Comparison of ENCODE assay signal across 8 cellular contexts in genomic region chr10:71569775-71570588, GRCh38.
A peak's percentile ranks its signal among the peaks of the same experiment; 100 is the strongest.
DNase-seq lines count a peak whose midpoint lies in the region; ATAC-seq and TF ChIP-seq lines count a peak whose summit lies in the region.

No MANE protein-coding gene starts in this region.

- peaks cover 56% of the 10 kb centered on the region for H3K4me1 Mint-ChIP-seq in brain

- no peak overlapping the region for H3K27ac ChIP-seq in DOHH2 (ENCODE audit: low read depth, low read length)

- no peaks in the 10 kb centered on the region for H3K36me3 ChIP-seq in DOHH2 (ENCODE audit: control insufficient read depth, low read length)
- no peaks in the 10 kb centered on the region for H3K36me3 ChIP-seq in iPS-15b (ENCODE audit: control insufficient read depth, insufficient read depth, low read length)

- no peaks in the 10 kb centered on the region for H3F3A ChIP-seq in DOHH2 (ENCODE audit: control insufficient read depth, insufficient read depth)

- H3K27ac Mint-ChIP-seq in brain = peak overlapping the region in 3 of 5 experiments; percentile 55 to 70 (median 67)

- H3K9me3 ChIP-seq in DOHH2 (ENCODE audit: control insufficient read depth, insufficient read depth, low read length) = no peaks in the 10 kb centered on the region
- no peaks in the 10 kb centered on the region for H3K9me3 ChIP-seq in iPS-15b (ENCODE audit: control insufficient read depth, insufficient read depth, low read length)

- TF ChIP-seq CTCF in DOHH2 (IDR thresholded peaks at IDR 0.05; ENCODE audit: low read depth, low read length, poor library complexity, severe bottlenecking) (peak; percentile 93), brain (conservative IDR thresholded peaks at IDR 0.05) (peak; percentile 87 to 94)

- H3K4me3 ChIP-seq in DOHH2 (ENCODE audit: low read length) (no peak overlapping the region), iPS-15b (ENCODE audit: low read depth, low read length) (no peak overlapping the region)

- no peak for ATAC-seq in GM21360 (IDR thresholded peaks at IDR 0.05; ENCODE audit: unreplicated experiment)
- no peak for ATAC-seq in HG03521 (IDR thresholded peaks at IDR 0.05; ENCODE audit: unreplicated experiment)

- H3K27me3 ChIP-seq in DOHH2 (ENCODE audit: control insufficient read depth, low read length) = peaks cover 3% of the 10 kb centered on the region
- H3K27me3 ChIP-seq in iPS-15b (ENCODE audit: control insufficient read depth, insufficient read depth, low read length) = no peaks in the 10 kb centered on the region

- peak overlapping the region; percentile 9 for H3K9ac ChIP-seq in iPS-15b (ENCODE audit: low read depth, low read length)

- H3K9me2 ChIP-seq in DOHH2 (replicated peaks; ENCODE audit: control insufficient read depth, low read length) = no peaks in the 10 kb centered on the region

- no peaks in the 10 kb centered on the region for H3K4me1 ChIP-seq in DOHH2 (ENCODE audit: control insufficient read depth, low read length)
- H3K4me1 ChIP-seq in iPS-15b (ENCODE audit: control insufficient read depth, insufficient read depth, low read length) = peaks cover 2% of the 10 kb centered on the region

- no peaks in the 10 kb centered on the region for H4K20me1 ChIP-seq in DOHH2 (ENCODE audit: control insufficient read depth, insufficient read depth, low read depth, low read length)

- peaks cover 0 to under 1% (median 0%) of the 10 kb centered on the region in 5 experiments for H3K9me3 Mint-ChIP-seq in brain

- H3K4me3 Mint-ChIP-seq in brain = no peak overlapping the region

- H3K79me2 ChIP-seq in DOHH2 (ENCODE audit: control insufficient read depth, low read length) = no peaks in the 10 kb centered on the region

- no peaks in the 10 kb centered on the region for H3K36me3 Mint-ChIP-seq in brain

- H3K27me3 Mint-ChIP-seq in brain = peaks cover 4% of the 10 kb centered on the region

- DNase-seq in LoVo (ENCODE audit: low spot score) (peak; percentile 57), UCSD-AML1 (lab: John Stamatoyannopoulos, UW; ENCODE audit: unreplicated experiment) (peak; percentile 59)
- DNase-seq in stimulated activated CD4-positive, alpha-beta T cell treated with anti-CD3 and anti-CD28 coated beads, Interleukin-12 subunit alpha, Interleukin-12 subunit beta, amount 100 ng/mL, for 48 hours (ENCODE audit: low read depth in 2 of 3, low spot score in 1 of 3) = peak; percentile 54 to 90 (median 65)

- no peak overlapping the region for H3K4me2 ChIP-seq in DOHH2 (ENCODE audit: low read length)
